Comparison of ENCODE assay signal across 2 cellular contexts in the genomic region with DNA sequence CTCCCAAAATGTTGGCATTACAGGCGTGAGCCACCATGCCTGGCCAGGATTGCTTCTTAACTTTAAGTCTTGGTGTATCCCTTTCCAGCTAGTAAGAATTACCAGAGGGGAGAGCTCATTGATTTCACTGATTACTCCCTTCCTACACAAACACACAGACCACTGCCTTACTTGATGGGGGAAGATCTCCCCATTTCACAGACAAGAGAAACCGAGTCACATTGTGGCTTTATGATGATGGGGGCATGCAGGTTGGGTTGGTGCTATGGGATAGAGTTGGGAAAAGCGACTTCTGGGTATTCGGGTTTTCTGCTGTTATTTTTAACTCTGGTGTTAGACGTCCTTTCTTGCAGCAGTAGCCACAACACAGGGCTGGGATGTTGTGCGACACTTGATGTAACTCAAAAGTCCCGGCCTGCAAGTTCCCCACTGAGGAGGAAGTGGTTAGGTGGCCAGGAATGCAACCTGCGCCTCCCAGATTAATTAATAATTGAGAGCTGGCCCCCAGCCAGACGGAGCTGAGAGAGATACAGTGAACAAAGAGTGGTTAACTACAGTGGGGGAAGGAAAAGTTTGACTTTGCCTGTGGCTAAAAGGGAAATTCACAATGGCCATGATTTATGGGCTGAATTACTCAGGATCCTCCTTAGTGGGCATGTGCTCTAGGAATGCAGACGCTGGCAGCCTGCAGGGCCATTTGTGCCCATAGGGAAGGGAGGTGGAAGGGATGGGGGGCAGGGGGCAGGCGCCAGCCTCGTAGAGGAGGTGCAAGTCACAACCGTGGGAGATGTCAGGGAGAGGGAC.
TF ChIP-seq lines count a peak whose summit lies in the region.

No MANE protein-coding gene starts in this region.

TF ChIP-seq in A549, 52 proteins besides CTCF, POLR2A, EP300 and RAD21 (continued from another document):
- 0 out of 2 replicates have a peak, but pooled peaks have one; percentile 47 for TF ChIP-seq HEYL (CRISPR knock-in tag; IDR thresholded peaks at IDR 0.05)
- TF ChIP-seq ZNF302 (CRISPR knock-in tag; IDR thresholded peaks at IDR 0.05) = no peak; the same call in 1 of the 2 replicates
- TF ChIP-seq, protein P1, sequence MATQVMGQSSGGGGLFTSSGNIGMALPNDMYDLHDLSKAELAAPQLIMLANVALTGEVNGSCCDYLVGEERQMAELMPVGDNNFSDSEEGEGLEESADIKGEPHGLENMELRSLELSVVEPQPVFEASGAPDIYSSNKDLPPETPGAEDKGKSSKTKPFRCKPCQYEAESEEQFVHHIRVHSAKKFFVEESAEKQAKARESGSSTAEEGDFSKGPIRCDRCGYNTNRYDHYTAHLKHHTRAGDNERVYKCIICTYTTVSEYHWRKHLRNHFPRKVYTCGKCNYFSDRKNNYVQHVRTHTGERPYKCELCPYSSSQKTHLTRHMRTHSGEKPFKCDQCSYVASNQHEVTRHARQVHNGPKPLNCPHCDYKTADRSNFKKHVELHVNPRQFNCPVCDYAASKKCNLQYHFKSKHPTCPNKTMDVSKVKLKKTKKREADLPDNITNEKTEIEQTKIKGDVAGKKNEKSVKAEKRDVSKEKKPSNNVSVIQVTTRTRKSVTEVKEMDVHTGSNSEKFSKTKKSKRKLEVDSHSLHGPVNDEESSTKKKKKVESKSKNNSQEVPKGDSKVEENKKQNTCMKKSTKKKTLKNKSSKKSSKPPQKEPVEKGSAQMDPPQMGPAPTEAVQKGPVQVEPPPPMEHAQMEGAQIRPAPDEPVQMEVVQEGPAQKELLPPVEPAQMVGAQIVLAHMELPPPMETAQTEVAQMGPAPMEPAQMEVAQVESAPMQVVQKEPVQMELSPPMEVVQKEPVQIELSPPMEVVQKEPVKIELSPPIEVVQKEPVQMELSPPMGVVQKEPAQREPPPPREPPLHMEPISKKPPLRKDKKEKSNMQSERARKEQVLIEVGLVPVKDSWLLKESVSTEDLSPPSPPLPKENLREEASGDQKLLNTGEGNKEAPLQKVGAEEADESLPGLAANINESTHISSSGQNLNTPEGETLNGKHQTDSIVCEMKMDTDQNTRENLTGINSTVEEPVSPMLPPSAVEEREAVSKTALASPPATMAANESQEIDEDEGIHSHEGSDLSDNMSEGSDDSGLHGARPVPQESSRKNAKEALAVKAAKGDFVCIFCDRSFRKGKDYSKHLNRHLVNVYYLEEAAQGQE (IDR thresholded peaks at IDR 0.05) = no peak
- TF ChIP-seq HDAC2 (IDR thresholded peaks at IDR 0.05) = peak; percentile 49; the same call in 1 of the 2 replicates
- TF ChIP-seq RCOR1 (IDR thresholded peaks at IDR 0.05; ENCODE audit: low read depth, low read length) = no peak
- peak; percentile 93 for TF ChIP-seq MYC (IDR thresholded peaks at IDR 0.05; ENCODE audit: borderline replicate concordance, low read length)
- TF ChIP-seq RNF2 (IDR thresholded peaks at IDR 0.05; ENCODE audit: borderline replicate concordance, low read depth) = no peak
- no peak; the same call in 1 of the 2 replicates for TF ChIP-seq RARB (CRISPR knock-in tag; IDR thresholded peaks at IDR 0.05)
- no peak for TF ChIP-seq ZC3H11A (IDR thresholded peaks at IDR 0.05)
- 0 out of 2 replicates have a peak, but pooled peaks have one; percentile 63 for TF ChIP-seq EHF (CRISPR knock-in tag; IDR thresholded peaks at IDR 0.05)
- TF ChIP-seq FOSL2 (IDR thresholded peaks at IDR 0.05) = peak; percentile 52
- TF ChIP-seq FOSL2 (CRISPR knock-in tag; IDR thresholded peaks at IDR 0.05) = peak; percentile 84
- TF ChIP-seq FOXS1 (CRISPR knock-in tag; IDR thresholded peaks at IDR 0.05) = peak; percentile 9
- TF ChIP-seq NFE2L2 (conservative IDR thresholded peaks at IDR 0.05; ENCODE audit: low read length) = no peak
- TF ChIP-seq HOXB5 (CRISPR knock-in tag; IDR thresholded peaks at IDR 0.05) = peak; percentile 97
- TF ChIP-seq TP53 (CRISPR knock-in tag; IDR thresholded peaks at IDR 0.05) = 0 out of 2 replicates have a peak, but pooled peaks have one; percentile 65

TF ChIP-seq in K562, 482 proteins besides CTCF, POLR2A, EP300 and RAD21 (continued from another document and continues in another):
- no peak for TF ChIP-seq RBBP5 (IDR thresholded peaks at IDR 0.05; ENCODE audit: borderline replicate concordance, insufficient read depth, low read length, poor library complexity, severe bottlenecking)
- TF ChIP-seq, protein P2, sequence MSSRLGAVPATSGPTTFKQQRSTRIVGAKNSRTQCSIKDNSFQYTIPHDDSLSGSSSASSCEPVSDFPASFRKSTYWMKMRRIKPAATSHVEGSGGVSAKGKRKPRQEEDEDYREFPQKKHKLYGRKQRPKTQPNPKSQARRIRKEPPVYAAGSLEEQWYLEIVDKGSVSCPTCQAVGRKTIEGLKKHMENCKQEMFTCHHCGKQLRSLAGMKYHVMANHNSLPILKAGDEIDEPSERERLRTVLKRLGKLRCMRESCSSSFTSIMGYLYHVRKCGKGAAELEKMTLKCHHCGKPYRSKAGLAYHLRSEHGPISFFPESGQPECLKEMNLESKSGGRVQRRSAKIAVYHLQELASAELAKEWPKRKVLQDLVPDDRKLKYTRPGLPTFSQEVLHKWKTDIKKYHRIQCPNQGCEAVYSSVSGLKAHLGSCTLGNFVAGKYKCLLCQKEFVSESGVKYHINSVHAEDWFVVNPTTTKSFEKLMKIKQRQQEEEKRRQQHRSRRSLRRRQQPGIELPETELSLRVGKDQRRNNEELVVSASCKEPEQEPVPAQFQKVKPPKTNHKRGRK (tag; IDR thresholded peaks at IDR 0.05) = no peak
- no peak for TF ChIP-seq YY1 (IDR thresholded peaks at IDR 0.05; ENCODE audit: borderline replicate concordance in 1 of 3, control insufficient read depth in 1 of 3, extremely low read depth in 1 of 3, insufficient read depth in 3 of 3, insufficient read length in 1 of 3, insufficient replicate concordance in 2 of 3, low read depth in 1 of 3, low read length in 2 of 3)
- TF ChIP-seq, protein P3, sequence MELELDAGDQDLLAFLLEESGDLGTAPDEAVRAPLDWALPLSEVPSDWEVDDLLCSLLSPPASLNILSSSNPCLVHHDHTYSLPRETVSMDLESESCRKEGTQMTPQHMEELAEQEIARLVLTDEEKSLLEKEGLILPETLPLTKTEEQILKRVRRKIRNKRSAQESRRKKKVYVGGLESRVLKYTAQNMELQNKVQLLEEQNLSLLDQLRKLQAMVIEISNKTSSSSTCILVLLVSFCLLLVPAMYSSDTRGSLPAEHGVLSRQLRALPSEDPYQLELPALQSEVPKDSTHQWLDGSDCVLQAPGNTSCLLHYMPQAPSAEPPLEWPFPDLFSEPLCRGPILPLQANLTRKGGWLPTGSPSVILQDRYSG (tag; conservative IDR thresholded peaks at IDR 0.05; ENCODE audit: low read depth) = no peak
- TF ChIP-seq, protein P4, sequence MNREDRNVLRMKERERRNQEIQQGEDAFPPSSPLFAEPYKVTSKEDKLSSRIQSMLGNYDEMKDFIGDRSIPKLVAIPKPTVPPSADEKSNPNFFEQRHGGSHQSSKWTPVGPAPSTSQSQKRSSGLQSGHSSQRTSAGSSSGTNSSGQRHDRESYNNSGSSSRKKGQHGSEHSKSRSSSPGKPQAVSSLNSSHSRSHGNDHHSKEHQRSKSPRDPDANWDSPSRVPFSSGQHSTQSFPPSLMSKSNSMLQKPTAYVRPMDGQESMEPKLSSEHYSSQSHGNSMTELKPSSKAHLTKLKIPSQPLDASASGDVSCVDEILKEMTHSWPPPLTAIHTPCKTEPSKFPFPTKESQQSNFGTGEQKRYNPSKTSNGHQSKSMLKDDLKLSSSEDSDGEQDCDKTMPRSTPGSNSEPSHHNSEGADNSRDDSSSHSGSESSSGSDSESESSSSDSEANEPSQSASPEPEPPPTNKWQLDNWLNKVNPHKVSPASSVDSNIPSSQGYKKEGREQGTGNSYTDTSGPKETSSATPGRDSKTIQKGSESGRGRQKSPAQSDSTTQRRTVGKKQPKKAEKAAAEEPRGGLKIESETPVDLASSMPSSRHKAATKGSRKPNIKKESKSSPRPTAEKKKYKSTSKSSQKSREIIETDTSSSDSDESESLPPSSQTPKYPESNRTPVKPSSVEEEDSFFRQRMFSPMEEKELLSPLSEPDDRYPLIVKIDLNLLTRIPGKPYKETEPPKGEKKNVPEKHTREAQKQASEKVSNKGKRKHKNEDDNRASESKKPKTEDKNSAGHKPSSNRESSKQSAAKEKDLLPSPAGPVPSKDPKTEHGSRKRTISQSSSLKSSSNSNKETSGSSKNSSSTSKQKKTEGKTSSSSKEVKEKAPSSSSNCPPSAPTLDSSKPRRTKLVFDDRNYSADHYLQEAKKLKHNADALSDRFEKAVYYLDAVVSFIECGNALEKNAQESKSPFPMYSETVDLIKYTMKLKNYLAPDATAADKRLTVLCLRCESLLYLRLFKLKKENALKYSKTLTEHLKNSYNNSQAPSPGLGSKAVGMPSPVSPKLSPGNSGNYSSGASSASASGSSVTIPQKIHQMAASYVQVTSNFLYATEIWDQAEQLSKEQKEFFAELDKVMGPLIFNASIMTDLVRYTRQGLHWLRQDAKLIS (CRISPR knock-in tag; IDR thresholded peaks at IDR 0.05) = no peak
- no peak for TF ChIP-seq ZNF57 (CRISPR knock-in tag; IDR thresholded peaks at IDR 0.05)
- TF ChIP-seq, protein P5, sequence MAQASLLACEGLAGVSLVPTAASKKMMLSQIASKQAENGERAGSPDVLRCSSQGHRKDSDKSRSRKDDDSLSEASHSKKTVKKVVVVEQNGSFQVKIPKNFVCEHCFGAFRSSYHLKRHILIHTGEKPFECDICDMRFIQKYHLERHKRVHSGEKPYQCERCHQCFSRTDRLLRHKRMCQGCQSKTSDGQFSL (CRISPR knock-in tag; IDR thresholded peaks at IDR 0.05) = peak; percentile 79
- TF ChIP-seq, protein P5 (tag; IDR thresholded peaks at IDR 0.05) = no peak
- TF ChIP-seq, protein P6, sequence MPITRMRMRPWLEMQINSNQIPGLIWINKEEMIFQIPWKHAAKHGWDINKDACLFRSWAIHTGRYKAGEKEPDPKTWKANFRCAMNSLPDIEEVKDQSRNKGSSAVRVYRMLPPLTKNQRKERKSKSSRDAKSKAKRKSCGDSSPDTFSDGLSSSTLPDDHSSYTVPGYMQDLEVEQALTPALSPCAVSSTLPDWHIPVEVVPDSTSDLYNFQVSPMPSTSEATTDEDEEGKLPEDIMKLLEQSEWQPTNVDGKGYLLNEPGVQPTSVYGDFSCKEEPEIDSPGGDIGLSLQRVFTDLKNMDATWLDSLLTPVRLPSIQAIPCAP (CRISPR knock-in tag; IDR thresholded peaks at IDR 0.05; ENCODE audit: borderline replicate concordance) = no peak
- TF ChIP-seq STAT5B (CRISPR knock-in tag; IDR thresholded peaks at IDR 0.05) = no peak
- TF ChIP-seq, protein P7, sequence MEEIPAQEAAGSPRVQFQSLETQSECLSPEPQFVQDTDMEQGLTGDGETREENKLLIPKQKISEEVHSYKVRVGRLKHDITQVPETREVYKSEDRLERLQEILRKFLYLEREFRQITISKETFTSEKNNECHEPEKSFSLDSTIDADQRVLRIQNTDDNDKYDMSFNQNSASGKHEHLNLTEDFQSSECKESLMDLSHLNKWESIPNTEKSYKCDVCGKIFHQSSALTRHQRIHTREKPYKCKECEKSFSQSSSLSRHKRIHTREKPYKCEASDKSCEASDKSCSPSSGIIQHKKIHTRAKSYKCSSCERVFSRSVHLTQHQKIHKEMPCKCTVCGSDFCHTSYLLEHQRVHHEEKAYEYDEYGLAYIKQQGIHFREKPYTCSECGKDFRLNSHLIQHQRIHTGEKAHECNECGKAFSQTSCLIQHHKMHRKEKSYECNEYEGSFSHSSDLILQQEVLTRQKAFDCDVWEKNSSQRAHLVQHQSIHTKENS (CRISPR knock-in tag; IDR thresholded peaks at IDR 0.05) = no peak
- no peak for TF ChIP-seq POLR2G (IDR thresholded peaks at IDR 0.05; ENCODE audit: low read depth, low read length)
- no peak for TF ChIP-seq SREBF2 (CRISPR knock-in tag; IDR thresholded peaks at IDR 0.05)
- no peak for TF ChIP-seq ZNF24 (IDR thresholded peaks at IDR 0.05)
- TF ChIP-seq, protein P8, sequence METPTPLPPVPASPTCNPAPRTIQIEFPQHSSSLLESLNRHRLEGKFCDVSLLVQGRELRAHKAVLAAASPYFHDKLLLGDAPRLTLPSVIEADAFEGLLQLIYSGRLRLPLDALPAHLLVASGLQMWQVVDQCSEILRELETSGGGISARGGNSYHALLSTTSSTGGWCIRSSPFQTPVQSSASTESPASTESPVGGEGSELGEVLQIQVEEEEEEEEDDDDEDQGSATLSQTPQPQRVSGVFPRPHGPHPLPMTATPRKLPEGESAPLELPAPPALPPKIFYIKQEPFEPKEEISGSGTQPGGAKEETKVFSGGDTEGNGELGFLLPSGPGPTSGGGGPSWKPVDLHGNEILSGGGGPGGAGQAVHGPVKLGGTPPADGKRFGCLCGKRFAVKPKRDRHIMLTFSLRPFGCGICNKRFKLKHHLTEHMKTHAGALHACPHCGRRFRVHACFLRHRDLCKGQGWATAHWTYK (CRISPR knock-in tag; IDR thresholded peaks at IDR 0.05) = no peak
- TF ChIP-seq MEIS2 (IDR thresholded peaks at IDR 0.05; ENCODE audit: partially characterized antibody) = peak; percentile 79
- peak; percentile 78 for TF ChIP-seq NFIC (IDR thresholded peaks at IDR 0.05)
- TF ChIP-seq, protein P9, sequence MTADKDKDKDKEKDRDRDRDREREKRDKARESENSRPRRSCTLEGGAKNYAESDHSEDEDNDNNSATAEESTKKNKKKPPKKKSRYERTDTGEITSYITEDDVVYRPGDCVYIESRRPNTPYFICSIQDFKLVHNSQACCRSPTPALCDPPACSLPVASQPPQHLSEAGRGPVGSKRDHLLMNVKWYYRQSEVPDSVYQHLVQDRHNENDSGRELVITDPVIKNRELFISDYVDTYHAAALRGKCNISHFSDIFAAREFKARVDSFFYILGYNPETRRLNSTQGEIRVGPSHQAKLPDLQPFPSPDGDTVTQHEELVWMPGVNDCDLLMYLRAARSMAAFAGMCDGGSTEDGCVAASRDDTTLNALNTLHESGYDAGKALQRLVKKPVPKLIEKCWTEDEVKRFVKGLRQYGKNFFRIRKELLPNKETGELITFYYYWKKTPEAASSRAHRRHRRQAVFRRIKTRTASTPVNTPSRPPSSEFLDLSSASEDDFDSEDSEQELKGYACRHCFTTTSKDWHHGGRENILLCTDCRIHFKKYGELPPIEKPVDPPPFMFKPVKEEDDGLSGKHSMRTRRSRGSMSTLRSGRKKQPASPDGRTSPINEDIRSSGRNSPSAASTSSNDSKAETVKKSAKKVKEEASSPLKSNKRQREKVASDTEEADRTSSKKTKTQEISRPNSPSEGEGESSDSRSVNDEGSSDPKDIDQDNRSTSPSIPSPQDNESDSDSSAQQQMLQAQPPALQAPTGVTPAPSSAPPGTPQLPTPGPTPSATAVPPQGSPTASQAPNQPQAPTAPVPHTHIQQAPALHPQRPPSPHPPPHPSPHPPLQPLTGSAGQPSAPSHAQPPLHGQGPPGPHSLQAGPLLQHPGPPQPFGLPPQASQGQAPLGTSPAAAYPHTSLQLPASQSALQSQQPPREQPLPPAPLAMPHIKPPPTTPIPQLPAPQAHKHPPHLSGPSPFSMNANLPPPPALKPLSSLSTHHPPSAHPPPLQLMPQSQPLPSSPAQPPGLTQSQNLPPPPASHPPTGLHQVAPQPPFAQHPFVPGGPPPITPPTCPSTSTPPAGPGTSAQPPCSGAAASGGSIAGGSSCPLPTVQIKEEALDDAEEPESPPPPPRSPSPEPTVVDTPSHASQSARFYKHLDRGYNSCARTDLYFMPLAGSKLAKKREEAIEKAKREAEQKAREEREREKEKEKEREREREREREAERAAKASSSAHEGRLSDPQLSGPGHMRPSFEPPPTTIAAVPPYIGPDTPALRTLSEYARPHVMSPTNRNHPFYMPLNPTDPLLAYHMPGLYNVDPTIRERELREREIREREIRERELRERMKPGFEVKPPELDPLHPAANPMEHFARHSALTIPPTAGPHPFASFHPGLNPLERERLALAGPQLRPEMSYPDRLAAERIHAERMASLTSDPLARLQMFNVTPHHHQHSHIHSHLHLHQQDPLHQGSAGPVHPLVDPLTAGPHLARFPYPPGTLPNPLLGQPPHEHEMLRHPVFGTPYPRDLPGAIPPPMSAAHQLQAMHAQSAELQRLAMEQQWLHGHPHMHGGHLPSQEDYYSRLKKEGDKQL (CRISPR knock-in tag; IDR thresholded peaks at IDR 0.05; ENCODE audit: borderline replicate concordance) = no peak
- no peak for TF ChIP-seq HLTF (IDR thresholded peaks at IDR 0.05)
- no peak for TF ChIP-seq TGIF2 (CRISPR knock-in tag; IDR thresholded peaks at IDR 0.05)
- peak; percentile 65; the same call in 1 of the 2 replicates for TF ChIP-seq SOX6 (IDR thresholded peaks at IDR 0.05)
- TF ChIP-seq SUPT5H (IDR thresholded peaks at IDR 0.05) = no peak
- peak; percentile 46; the same call in 1 of the 2 replicates for TF ChIP-seq SMARCE1 (IDR thresholded peaks at IDR 0.05)
